Comparison of ENCODE assay signal across 1 cellular context in the genomic region with DNA sequence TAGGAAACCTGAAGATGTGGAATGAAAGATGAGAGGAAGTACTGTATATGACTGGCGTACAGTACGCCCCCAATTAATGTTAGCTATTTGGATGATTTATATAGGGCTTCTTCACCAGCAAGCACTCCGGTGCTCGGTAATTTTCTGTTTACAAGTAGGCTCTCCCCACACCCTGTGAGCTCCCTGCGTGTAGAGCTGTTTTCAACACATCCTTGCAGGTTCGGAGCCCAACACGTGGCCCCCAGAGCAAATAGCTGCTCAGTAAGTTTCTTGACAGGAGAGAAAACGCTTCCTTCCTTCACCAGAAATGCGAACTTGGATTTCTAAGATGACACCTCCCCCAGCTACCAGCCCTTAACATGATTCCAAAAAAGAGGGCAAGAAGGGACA.
TF ChIP-seq lines count a peak whose summit lies in the region.

No MANE protein-coding gene starts in this region.

TF ChIP-seq in H1, 55 proteins besides CTCF, POLR2A, EP300 and RAD21:
- TF ChIP-seq ASH2L (IDR thresholded peaks at IDR 0.05; ENCODE audit: low read length) (no peak), E2F6 (IDR thresholded peaks at IDR 0.05) (no peak), TAF7 (optimal IDR thresholded peaks at IDR 0.05; ENCODE audit: borderline replicate concordance, low read depth, low read length) (no peak), CHD1 (IDR thresholded peaks at IDR 0.05; ENCODE audit: low read depth, low read length) (no peak), SP1 (IDR thresholded peaks at IDR 0.05; ENCODE audit: low read depth, low read length) (no peak), CBX5 (IDR thresholded peaks at IDR 0.05; ENCODE audit: low read depth, low read length) (no peak), MAFK (IDR thresholded peaks at IDR 0.05; ENCODE audit: low read depth, low read length) (no peak), TAF1 (IDR thresholded peaks at IDR 0.05; ENCODE audit: low read depth, low read length) (no peak), YY1 (IDR thresholded peaks at IDR 0.05; ENCODE audit: low read depth, low read length) (no peak), GABPA (IDR thresholded peaks at IDR 0.05; ENCODE audit: borderline replicate concordance, insufficient read depth, low read length) (no peak), POU5F1 (IDR thresholded peaks at IDR 0.05; ENCODE audit: low read depth, low read length) (no peak)
